In the genomic region with DNA sequence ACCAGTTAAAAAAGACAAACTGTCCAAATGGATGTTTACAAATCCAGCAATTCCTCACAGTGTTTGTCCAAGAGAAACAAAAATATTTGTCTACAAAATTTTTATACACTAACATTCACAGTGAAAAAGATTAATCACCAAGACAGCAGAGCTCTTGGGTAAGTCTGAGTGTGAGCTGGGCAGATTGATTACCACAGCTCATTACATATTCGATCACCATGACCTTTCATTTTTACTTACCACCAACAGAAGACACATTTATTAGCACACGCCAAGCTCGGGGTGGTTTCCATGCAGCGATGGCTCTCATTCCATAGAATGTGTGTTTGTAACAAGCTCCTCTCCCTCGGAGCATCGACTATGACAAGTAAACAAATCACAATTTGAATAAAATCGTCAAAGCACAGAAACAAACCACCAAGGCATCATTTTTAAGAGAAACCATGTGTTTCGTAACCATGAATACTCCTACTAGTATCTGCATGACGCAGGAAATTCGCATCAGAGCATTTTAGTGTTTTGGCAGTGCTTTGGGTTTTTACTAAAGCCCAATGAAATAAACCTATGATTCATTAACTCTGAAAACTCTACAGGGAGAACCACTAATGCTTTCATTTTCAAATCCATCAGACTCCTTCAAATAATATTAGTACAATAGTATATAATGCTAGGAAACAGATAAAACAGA, we compare ENCODE assay signal across 8 cellular contexts.
DNase-seq lines count a peak whose midpoint lies in the region; FAIRE-seq and TF ChIP-seq lines count a peak whose summit lies in the region.
"Not testable (repeated sequence)": the region's sequence is repeated elsewhere in the genome, so short reads cannot be mapped to it uniquely, and the experiment has no call there.

No MANE protein-coding gene starts in this region.

- peak; percentile 30 for FAIRE-seq in GM12892 (lab: Jason Lieb, UNC)

- peaks cover 11% of the 10 kb centered on the region for H3K9me3 ChIP-seq in endodermal cell (ENCODE audit: control insufficient read depth, low read length)
- H3K9me3 ChIP-seq in subcutaneous abdominal adipose tissue (ENCODE audit: control insufficient read depth in 5 of 5, low read length in 5 of 5) = not testable (repeated sequence)

- 94 to 100% methylated on average over 3 to 9 of the region's 10 CpGs for WGBS in endodermal cell (ENCODE audit: insufficient coverage in 1 of 2, insufficient read length in 1 of 2), 2 experiments

- H3K27me3 ChIP-seq in endodermal cell (ENCODE audit: control insufficient read depth, insufficient read depth, low read length, poor library complexity, severe bottlenecking); subcutaneous abdominal adipose tissue (ENCODE audit: control insufficient read depth in 5 of 5, insufficient read depth in 4 of 5, low read length in 5 of 5): not testable (repeated sequence)

- TF ChIP-seq POLR2A in GM12892 (IDR thresholded peaks at IDR 0.05; ENCODE audit: low read depth, low read length) = not testable (repeated sequence)

- TF ChIP-seq CTCF in endodermal cell (conservative IDR thresholded peaks at IDR 0.05); foreskin fibroblast (IDR thresholded peaks at IDR 0.05; ENCODE audit: low read depth, low read length); nephron (IDR thresholded peaks at IDR 0.05; ENCODE audit: unreplicated experiment in 3 of 3): not testable (repeated sequence)

- H3K4me3 ChIP-seq in endodermal cell (ENCODE audit: low read length) = not testable (repeated sequence)
- peak overlapping the region; percentile 28 to 46 for H3K4me3 ChIP-seq in foreskin fibroblast (ENCODE audit: low read depth in 1 of 2, low read length in 2 of 2)
- H3K4me3 ChIP-seq in subcutaneous abdominal adipose tissue (ENCODE audit: low read depth in 1 of 5, low read length in 5 of 5) = peak overlapping the region in 4 of 5 donors; percentile 35 to 61 (median 49)

- H3K9ac ChIP-seq in endodermal cell (ENCODE audit: extremely low read depth, low read length, poor library complexity, severe bottlenecking); subcutaneous abdominal adipose tissue (ENCODE audit: low read length in 5 of 5): not testable (repeated sequence)

- H3K27me3 Mint-ChIP-seq in endodermal cell (ENCODE audit: insufficient read depth); nephron (ENCODE audit: low read depth): not testable (repeated sequence)

- H3K27ac Mint-ChIP-seq in endodermal cell = peak overlapping the region; percentile 48
- H3K27ac Mint-ChIP-seq in nephron = peak overlapping the region; percentile 66 to 92 (median 86)

- H3K4me1 ChIP-seq in endodermal cell (ENCODE audit: control insufficient read depth, insufficient read depth, low read length); subcutaneous abdominal adipose tissue (ENCODE audit: control insufficient read depth in 5 of 5, insufficient read depth in 5 of 5, low read length in 5 of 5): not testable (repeated sequence)

- not testable (repeated sequence) for H3K4me1 Mint-ChIP-seq in endodermal cell, nephron

- peak; percentile 17 for DNase-seq in AG08395 (ENCODE audit: low spot score)
- not testable (repeated sequence) for DNase-seq in GM12892 (ENCODE audit: insufficient read length); endodermal cell
- DNase-seq in LHCN-M2 (ENCODE audit: low read depth) = peak; percentile 51
- DNase-seq in amniotic epithelial cell (ENCODE audit: low read depth) = peak; percentile 59
- peak; percentile 3 for DNase-seq in foreskin fibroblast

- not testable (repeated sequence) for H3K27ac ChIP-seq in endodermal cell (ENCODE audit: low read depth, low read length); subcutaneous abdominal adipose tissue (ENCODE audit: low read depth, low read length)

- H3K36me3 Mint-ChIP-seq in endodermal cell (ENCODE audit: low read depth) (peaks cover 27% of the 10 kb centered on the region), nephron (ENCODE audit: low read depth) (peaks cover 31% of the 10 kb centered on the region)

- H3K9me3 Mint-ChIP-seq in endodermal cell = peaks cover 16% of the 10 kb centered on the region
- not testable (repeated sequence) for H3K9me3 Mint-ChIP-seq in nephron

- not testable (repeated sequence) for H3K36me3 ChIP-seq in endodermal cell (ENCODE audit: control insufficient read depth, insufficient read depth, low read length); subcutaneous abdominal adipose tissue (ENCODE audit: control insufficient read depth in 5 of 5, insufficient read depth in 5 of 5, low read length in 5 of 5)

- H3K4me3 Mint-ChIP-seq in endodermal cell = not testable (repeated sequence)
- H3K4me3 Mint-ChIP-seq in nephron = peak overlapping the region; percentile 44 to 76 (median 71)
